In the genomic region with DNA sequence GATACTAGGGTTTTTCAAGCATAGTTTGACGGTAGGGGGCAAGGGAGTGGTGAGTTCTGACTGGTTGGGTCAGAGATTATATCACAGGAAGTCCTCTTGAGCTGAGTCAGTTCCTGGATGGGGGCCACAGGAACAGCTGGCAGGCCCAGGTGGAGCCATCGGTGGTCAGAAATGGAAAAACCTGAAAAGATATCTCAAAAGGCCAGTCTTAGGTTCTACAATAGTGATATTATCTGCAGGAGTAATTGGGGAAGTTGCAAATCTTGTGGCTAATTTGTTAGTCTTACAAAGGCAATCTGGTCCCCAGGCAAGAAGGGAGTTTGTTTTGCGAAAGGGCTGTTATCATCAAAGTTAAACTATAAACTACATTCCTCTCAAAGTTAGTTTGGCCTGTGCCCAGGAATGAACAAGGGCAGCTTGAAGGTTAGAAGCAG, we compare ENCODE assay signal across 11 cellular contexts.
DNase-seq lines count a peak whose midpoint lies in the region; ATAC-seq and TF ChIP-seq lines count a peak whose summit lies in the region.
"Had no signal": no experiment of that assay in that cellular context is flagged by ENCODE, and none has a peak within 500 bp of the region (broad histone marks: within the 10 kb centered on the region; RNA-seq: fewer than 3 reads in every experiment).

No MANE protein-coding gene starts in this region.

- H3K4me3 Mint-ChIP-seq in activated CD8-positive, alpha-beta T cell treated with anti-CD3 and anti-CD28 coated beads for 36 hours, result no peak overlapping the region
- no peak overlapping the region for H3K4me3 Mint-ChIP-seq in activated CD8-positive, alpha-beta T cell treated with anti-CD3 and anti-CD28 coated beads, Interleukin-2, amount 10 ng/mL, durations not matched to agents 7 days and 5 days
- H3K4me3 Mint-ChIP-seq in stimulated activated naive CD8-positive, alpha-beta T cell treated with anti-CD3 and anti-CD28 coated beads, Interleukin-15, amount 100 ng/mL, for 72 hours, result no peak overlapping the region
- H3K4me3 Mint-ChIP-seq: activated naive CD8-positive, alpha-beta T cell treated with anti-CD3 and anti-CD28 coated beads, Interleukin-2, amount 10 ng/mL, durations not matched to agents 7 days and 5 days; T-helper 1 cell treated with Interleukin-12 subunit alpha and Interleukin-12 subunit beta and Interleukin-4 antibody, amounts not matched to agents 30 μg/mL and 1 μg/mL, for 36 hours had no signal

- no peak overlapping the region for H3K27ac ChIP-seq in substantia nigra (ENCODE audit: low read depth, low read length, poor library complexity, severe bottlenecking)
- H3K27ac ChIP-seq: neutrophil had no signal

- no peaks in the 10 kb centered on the region for H3K27me3 Mint-ChIP-seq in activated CD8-positive, alpha-beta T cell treated with anti-CD3 and anti-CD28 coated beads for 36 hours
- H3K27me3 Mint-ChIP-seq in activated CD8-positive, alpha-beta T cell treated with anti-CD3 and anti-CD28 coated beads, Interleukin-2, amount 10 ng/mL, durations not matched to agents 7 days and 5 days (ENCODE audit: low read depth), result no peaks in the 10 kb centered on the region
- no peaks in the 10 kb centered on the region for H3K27me3 Mint-ChIP-seq in stimulated activated naive CD8-positive, alpha-beta T cell treated with anti-CD3 and anti-CD28 coated beads, Interleukin-15, amount 100 ng/mL, for 72 hours
- H3K27me3 Mint-ChIP-seq: activated naive CD8-positive, alpha-beta T cell treated with anti-CD3 and anti-CD28 coated beads, Interleukin-2, amount 10 ng/mL, durations not matched to agents 7 days and 5 days had no signal

- TF ChIP-seq CTCF in activated CD8-positive, alpha-beta T cell treated with anti-CD3 and anti-CD28 coated beads for 36 hours (IDR thresholded peaks at IDR 0.05), result no peak
- no peak for TF ChIP-seq CTCF in GM13977 (IDR thresholded peaks at IDR 0.05; ENCODE audit: extremely low read depth, insufficient read depth, missing control alignments)

- POLR2A ChIA-PET in activated CD8-positive, alpha-beta T cell treated with anti-CD3 and anti-CD28 coated beads for 36 hours (lab: Charles Lee), result no interaction called here
- POLR2A ChIA-PET in activated CD8-positive, alpha-beta T cell treated with anti-CD3 and anti-CD28 coated beads, Interleukin-2, amount 10 ng/mL, durations not matched to agents 7 days and 5 days (lab: Charles Lee), result no interaction called here

- peak; percentile 20 for ATAC-seq in activated CD8-positive, alpha-beta T cell treated with anti-CD3 and anti-CD28 coated beads for 36 hours
- no peak for ATAC-seq in activated CD8-positive, alpha-beta T cell treated with anti-CD3 and anti-CD28 coated beads, Interleukin-2, amount 10 ng/mL, durations not matched to agents 7 days and 5 days
- peak; percentile 68 for ATAC-seq in HG03460 (IDR thresholded peaks at IDR 0.05; ENCODE audit: unreplicated experiment)
- peak; percentile 76 for ATAC-seq in stimulated activated naive CD8-positive, alpha-beta T cell treated with anti-CD3 and anti-CD28 coated beads, Interleukin-15, amount 100 ng/mL, for 72 hours

- no peaks in the 10 kb centered on the region for H3K36me3 Mint-ChIP-seq in activated CD8-positive, alpha-beta T cell treated with anti-CD3 and anti-CD28 coated beads for 36 hours (ENCODE audit: low read depth)
- no peaks in the 10 kb centered on the region for H3K36me3 Mint-ChIP-seq in activated CD8-positive, alpha-beta T cell treated with anti-CD3 and anti-CD28 coated beads, Interleukin-2, amount 10 ng/mL, durations not matched to agents 7 days and 5 days (ENCODE audit: low read depth)
- H3K36me3 Mint-ChIP-seq: activated naive CD8-positive, alpha-beta T cell treated with anti-CD3 and anti-CD28 coated beads, Interleukin-2, amount 10 ng/mL, durations not matched to agents 7 days and 5 days had no signal

- H3K27ac Mint-ChIP-seq in activated CD8-positive, alpha-beta T cell treated with anti-CD3 and anti-CD28 coated beads for 36 hours, result no peak overlapping the region
- H3K27ac Mint-ChIP-seq in activated CD8-positive, alpha-beta T cell treated with anti-CD3 and anti-CD28 coated beads, Interleukin-2, amount 10 ng/mL, durations not matched to agents 7 days and 5 days, result no peak overlapping the region
- no peak overlapping the region for H3K27ac Mint-ChIP-seq in stimulated activated naive CD8-positive, alpha-beta T cell treated with anti-CD3 and anti-CD28 coated beads, Interleukin-15, amount 100 ng/mL, for 72 hours
- H3K27ac Mint-ChIP-seq: activated naive CD8-positive, alpha-beta T cell treated with anti-CD3 and anti-CD28 coated beads, Interleukin-2, amount 10 ng/mL, durations not matched to agents 7 days and 5 days; T-helper 1 cell treated with Interleukin-12 subunit alpha and Interleukin-12 subunit beta and Interleukin-4 antibody, amounts not matched to agents 30 μg/mL and 1 μg/mL, for 36 hours had no signal

- DNase-seq in activated CD8-positive, alpha-beta T cell treated with anti-CD3 and anti-CD28 coated beads for 36 hours, result peak; percentile 21
- no peak for DNase-seq in activated CD8-positive, alpha-beta T cell treated with anti-CD3 and anti-CD28 coated beads, Interleukin-2, amount 10 ng/mL, durations not matched to agents 7 days and 5 days
- DNase-seq in astrocyte of the hippocampus (ENCODE audit: low read depth, low spot score) (peak; percentile 18), GM13977 (ENCODE audit: low spot score) (no peak), substantia nigra (lab: John Stamatoyannopoulos, UW) (no peak)
- peak in 1 of 2 donors; percentile 10 for DNase-seq in stimulated activated naive CD8-positive, alpha-beta T cell treated with anti-CD3 and anti-CD28 coated beads, Interleukin-15, amount 100 ng/mL, for 72 hours
- DNase-seq in activated CD4-positive, CD25-positive, alpha-beta regulatory T cell treated with anti-CD3 and anti-CD28 coated beads, Interleukin-2, amount 50 U/mL, for 72 hours, result no peak
- DNase-seq: activated naive CD8-positive, alpha-beta T cell treated with anti-CD3 and anti-CD28 coated beads, Interleukin-2, amount 10 ng/mL, durations not matched to agents 7 days and 5 days had no signal

- H3K9me3 Mint-ChIP-seq in activated CD8-positive, alpha-beta T cell treated with anti-CD3 and anti-CD28 coated beads for 36 hours, result peaks cover 4% of the 10 kb centered on the region
- H3K9me3 Mint-ChIP-seq in activated CD8-positive, alpha-beta T cell treated with anti-CD3 and anti-CD28 coated beads, Interleukin-2, amount 10 ng/mL, durations not matched to agents 7 days and 5 days (ENCODE audit: insufficient read depth), result no peaks in the 10 kb centered on the region
- H3K9me3 Mint-ChIP-seq in stimulated activated naive CD8-positive, alpha-beta T cell treated with anti-CD3 and anti-CD28 coated beads, Interleukin-15, amount 100 ng/mL, for 72 hours, result no peaks in the 10 kb centered on the region
- H3K9me3 Mint-ChIP-seq: activated naive CD8-positive, alpha-beta T cell treated with anti-CD3 and anti-CD28 coated beads, Interleukin-2, amount 10 ng/mL, durations not matched to agents 7 days and 5 days; T-helper 1 cell treated with Interleukin-12 subunit alpha and Interleukin-12 subunit beta and Interleukin-4 antibody, amounts not matched to agents 30 μg/mL and 1 μg/mL, for 36 hours had no signal

- intact Hi-C loops in activated CD8-positive, alpha-beta T cell treated with anti-CD3 and anti-CD28 coated beads for 36 hours (cut with micrococcal nuclease), result no loop called here

- H3K4me1 Mint-ChIP-seq in activated CD8-positive, alpha-beta T cell treated with anti-CD3 and anti-CD28 coated beads for 36 hours (ENCODE audit: low read depth), result peaks cover 4% of the 10 kb centered on the region
- peaks cover 9% of the 10 kb centered on the region for H3K4me1 Mint-ChIP-seq in activated CD8-positive, alpha-beta T cell treated with anti-CD3 and anti-CD28 coated beads, Interleukin-2, amount 10 ng/mL, durations not matched to agents 7 days and 5 days (ENCODE audit: low read depth)
- H3K4me1 Mint-ChIP-seq in stimulated activated naive CD8-positive, alpha-beta T cell treated with anti-CD3 and anti-CD28 coated beads, Interleukin-15, amount 100 ng/mL, for 72 hours, result peaks cover 8% of the 10 kb centered on the region

- CTCF ChIA-PET in activated CD8-positive, alpha-beta T cell treated with anti-CD3 and anti-CD28 coated beads for 36 hours (lab: Charles Lee), result no interaction called here
- CTCF ChIA-PET in activated CD8-positive, alpha-beta T cell treated with anti-CD3 and anti-CD28 coated beads, Interleukin-2, amount 10 ng/mL, durations not matched to agents 7 days and 5 days (lab: Charles Lee), result no interaction called here

- in situ Hi-C loops in GM13977 (cut with MboI; ENCODE audit: low pct_unique_long_range_greater_than_20kb, low sequenced_read_pairs, unreplicated experiment), result no loop called here

Comparison
In these comparisons a context has a peak if more than half of its experiments do, and no peak if none do; other contexts are left out.
1. DNase-seq: peak in activated CD8-positive, alpha-beta T cell treated with anti-CD3 and anti-CD28 coated beads for 36 hours (single experiment) and astrocyte of the hippocampus (single experiment); none in activated CD8-positive, alpha-beta T cell treated with anti-CD3 and anti-CD28 coated beads, Interleukin-2, amount 10 ng/mL, durations not matched to agents 7 days and 5 days (single experiment), GM13977 (single experiment), activated CD4-positive, CD25-positive, alpha-beta regulatory T cell treated with anti-CD3 and anti-CD28 coated beads, Interleukin-2, amount 50 U/mL, for 72 hours (single experiment) and substantia nigra (0 of 49).